Comparison of ENCODE assay signal across 8 cellular contexts in genomic region chr5:79133121-79133656, GRCh38. TPM values are rescaled to one million over a fixed set of nuclear protein-coding genes. Genes with fewer than 3 reads are reported as not detected.
DNase-seq lines count a peak whose midpoint lies in the region; ATAC-seq and TF ChIP-seq lines count a peak whose summit lies in the region.

No MANE protein-coding gene starts in this region.

- H3K9me3 ChIP-seq in body of pancreas (no peaks in the 10 kb centered on the region), iPS-20b (ENCODE audit: insufficient read depth, low read depth, low read length) (no peaks in the 10 kb centered on the region), smooth muscle cell (replicated peaks; ENCODE audit: low read depth) (no peaks in the 10 kb centered on the region)

- intact Hi-C loops in Right ventricle myocardium inferior (cut with DNase I), result loop anchor here (1.0 to 5.0 kb wide), 4 partner anchors 108 to 402 kb away; no protein-coding TSS in a partner anchor
- intact Hi-C loops in cardiac septum (cut with DNase I), result loop anchor here (1.0 to 10.0 kb wide), 4 partner anchors 108 to 402 kb away; no protein-coding TSS in a partner anchor
- intact Hi-C loops in body of pancreas (cut with DNase I), result loop anchor here (10.0 kb wide), 2 partner anchors 108 to 332 kb away; no protein-coding TSS in a partner anchor

- 3 to 5% methylated on average over 4 of the region's 4 CpGs for WGBS in body of pancreas, 2 donors
- 21% methylated on average over 4 of the region's 4 CpGs for WGBS in smooth muscle cell (ENCODE audit: low lambda C conversion rate)

- H4K20me1 ChIP-seq in smooth muscle cell (ENCODE audit: low read depth), result no peaks in the 10 kb centered on the region

- H2AFZ ChIP-seq in smooth muscle cell (ENCODE audit: low read depth), result peak overlapping the region; percentile 62

- TF ChIP-seq CTCF in body of pancreas (IDR thresholded peaks at IDR 0.05) (peak in 5 of 7 experiments; percentile 44 to 63 (median 54)), smooth muscle cell (IDR thresholded peaks at IDR 0.05; ENCODE audit: borderline replicate concordance, insufficient read depth, poor library complexity, severe bottlenecking) (peak; percentile 51)

- H3K36me3 ChIP-seq in body of pancreas (replicated peaks in 1 of 2; ENCODE audit: insufficient read depth in 1 of 2, low read depth in 2 of 2), result no peaks in the 10 kb centered on the region
- H3K36me3 ChIP-seq in iPS-20b (ENCODE audit: insufficient read depth, low read depth, low read length), result no peaks in the 10 kb centered on the region
- no peaks in the 10 kb centered on the region for H3K36me3 ChIP-seq in smooth muscle cell (ENCODE audit: low read depth)

- H3K4me1 ChIP-seq in body of pancreas (peaks cover 13% of the 10 kb centered on the region), iPS-20b (ENCODE audit: insufficient read depth, low read length) (peaks cover 10% of the 10 kb centered on the region), smooth muscle cell (ENCODE audit: low read depth) (no peaks in the 10 kb centered on the region)

- peak overlapping the region; percentile 78 for H3K4me2 ChIP-seq in smooth muscle cell

- H3K27me3 ChIP-seq in body of pancreas (no peaks in the 10 kb centered on the region), iPS-20b (ENCODE audit: insufficient read depth, low read length) (no peaks in the 10 kb centered on the region), smooth muscle cell (ENCODE audit: low read depth) (peaks cover 10% of the 10 kb centered on the region)

- H3K9ac ChIP-seq in iPS-20b (ENCODE audit: low read depth, low read length) (peak overlapping the region; percentile 78; the same call in 1 of the 2 replicates), smooth muscle cell (ENCODE audit: low read depth) (no peak overlapping the region)

- ATAC-seq in Right ventricle myocardium inferior (peak; percentile 34), body of pancreas (peak; percentile 66), GM19467 (IDR thresholded peaks at IDR 0.05; ENCODE audit: unreplicated experiment) (no peak)

- DNase-seq in Right ventricle myocardium inferior (ENCODE audit: missing footprints) (no peak), cardiac septum (ENCODE audit: low spot score) (no peak), NCI-H526 treated with DMSO at 0.1 percent for 48 hours (lab: John Stamatoyannopoulos, UW) (peak; percentile 29), body of pancreas (no peak), smooth muscle cell (lab: John Stamatoyannopoulos, UW; ENCODE audit: unreplicated experiment) (no peak), cortex of kidney (lab: John Stamatoyannopoulos, UW) (no peak)

- no peaks in the 10 kb centered on the region for H3K79me2 ChIP-seq in smooth muscle cell (ENCODE audit: low read depth)

- H3K4me3 ChIP-seq in body of pancreas (no peak overlapping the region), iPS-20b (ENCODE audit: low read length) (peak overlapping the region; percentile 63; the same call in 1 of the 2 replicates), smooth muscle cell (peak overlapping the region; percentile 43)

- H3K27ac ChIP-seq in body of pancreas (peak overlapping the region in 3 of 4 donors; percentile 14 to 39 (median 31)), iPS-20b (ENCODE audit: low read length) (no peak overlapping the region), smooth muscle cell (ENCODE audit: low read depth) (no peak overlapping the region)

- H3F3A ChIP-seq in smooth muscle cell (ENCODE audit: low read depth), result no peaks in the 10 kb centered on the region

- TF ChIP-seq POLR2A in body of pancreas (IDR thresholded peaks at IDR 0.05), result no peak

RNA-seq across cellular contexts. Expression of gene BHMT, which starts 21.6 kb away (rescaled TPM):
- total RNA-seq in Right ventricle myocardium inferior (not detected), cardiac septum (not detected), body of pancreas (not detected), smooth muscle cell (not detected in 2 replicates)
- not detected in 2 replicates for polyA plus RNA-seq in smooth muscle cell

Comparison
In these comparisons a context has a peak if more than half of its experiments do, and no peak if none do; other contexts are left out.
1. H3K27ac ChIP-seq: peak in body of pancreas (3 of 4); none in iPS-20b (single experiment) and smooth muscle cell (single experiment).
2. H3K4me3 ChIP-seq: peak in iPS-20b (single experiment) and smooth muscle cell (single experiment); none in body of pancreas (0 of 2).